ENCODE assay signal across 17 cellular contexts in genomic region chr11:75879737-75880136, GRCh38.
DNase-seq lines count a peak whose midpoint lies in the region; ATAC-seq, FAIRE-seq and TF ChIP-seq lines count a peak whose summit lies in the region.
"Had no signal": no experiment of that assay in that cellular context is flagged by ENCODE, and none has a peak within 500 bp of the region (broad histone marks: within the 10 kb centered on the region; RNA-seq: fewer than 3 reads in every experiment).

No MANE protein-coding gene starts in this region.

- H4K20me1 ChIP-seq in DOHH2 (ENCODE audit: control insufficient read depth, insufficient read depth, low read depth, low read length) (no peaks in the 10 kb centered on the region), PC-3 (ENCODE audit: low read length) (peaks cover 5% of the 10 kb centered on the region; the same call in 1 of the 2 replicates), HepG2 (ENCODE audit: insufficient read depth, low read length) (no peaks in the 10 kb centered on the region)

- H3K9ac ChIP-seq in PC-3 (ENCODE audit: low read length) (no peak overlapping the region), HepG2 (ENCODE audit: insufficient read depth, low read depth, low read length) (no peak overlapping the region)
- H3K9ac ChIP-seq: BLaER1 treated with 17β-estradiol and CSF1 and Interleukin-3, amounts not matched to agents 10 nM and 100 nM had no signal

- CTCF ChIA-PET in PC-3 (lab: Charles Lee) (no interaction called here), HepG2 (lab: Yijun Ruan, JAX; ENCODE audit: low intra/inter-chr PET ratio, low total read pairs) (no interaction called here)

- intact Hi-C loops in PC-3 (cut with micrococcal nuclease): no loop called here
- intact Hi-C loops in HepG2 (cut with micrococcal nuclease; ENCODE audit: unreplicated experiment): no loop called here

- H3K27me3 Mint-ChIP-seq in stimulated activated memory B cell treated with anti-CD40 and anti-IgM and Interleukin-4, amounts not matched to agents 10 μg/mL and 1 μg/mL and 100 μg/mL, for 72 hours: no peaks in the 10 kb centered on the region

- no peak for FAIRE-seq in HepG2 (lab: Jason Lieb, UNC)
- FAIRE-seq: H54 had no signal

- H3K4me1 Mint-ChIP-seq in stimulated activated memory B cell treated with anti-CD40 and anti-IgM and Interleukin-4, amounts not matched to agents 10 μg/mL and 1 μg/mL and 100 μg/mL, for 72 hours: peaks cover 69% of the 10 kb centered on the region

- peak overlapping the region; percentile 42 for H3K27ac Mint-ChIP-seq in stimulated activated memory B cell treated with anti-CD40 and anti-IgM and Interleukin-4, amounts not matched to agents 10 μg/mL and 1 μg/mL and 100 μg/mL, for 72 hours
- H3K27ac Mint-ChIP-seq: CD8-positive, alpha-beta T cell had no signal

- WGBS in HepG2 (ENCODE audit: low lambda C conversion rate): 95% methylated on average over 9 of the region's 9 CpGs
- 77 to 91% methylated on average over 9 of the region's 9 CpGs for WGBS in upper lobe of left lung, 2 donors

- no peak for TF ChIP-seq EP300 in HepG2 (IDR thresholded peaks at IDR 0.05; ENCODE audit: low read depth in 2 of 2, low read length in 2 of 2)
- TF ChIP-seq EP300 in HepG2 (CRISPR knock-in tag; IDR thresholded peaks at IDR 0.05; ENCODE audit: borderline replicate concordance): no peak
- TF ChIP-seq EP300 in upper lobe of left lung (IDR thresholded peaks at IDR 0.05): no peak

- H3K4me2 ChIP-seq in DOHH2 (ENCODE audit: low read length) (no peak overlapping the region), PC-3 (ENCODE audit: low read length) (no peak overlapping the region), HepG2 (ENCODE audit: low read depth, low read length) (no peak overlapping the region)
- H3K4me2 ChIP-seq: BLaER1 treated with 17β-estradiol and CSF1 and Interleukin-3, amounts not matched to agents 10 nM and 100 nM had no signal

- H3K9me3 ChIP-seq in DOHH2 (ENCODE audit: control insufficient read depth, insufficient read depth, low read length) (no peaks in the 10 kb centered on the region), PC-3 (ENCODE audit: low read length) (no peaks in the 10 kb centered on the region), HepG2 (ENCODE audit: low read length) (no peaks in the 10 kb centered on the region), upper lobe of left lung (no peaks in the 10 kb centered on the region)
- H3K9me3 ChIP-seq: Peyer's patch had no signal

- H3K9me3 Mint-ChIP-seq in stimulated activated memory B cell treated with anti-CD40 and anti-IgM and Interleukin-4, amounts not matched to agents 10 μg/mL and 1 μg/mL and 100 μg/mL, for 72 hours: no peaks in the 10 kb centered on the region
- H3K9me3 Mint-ChIP-seq: CD8-positive, alpha-beta T cell had no signal

- ATAC-seq in PC-3 (peak; percentile 24; the same call in 1 of the 2 replicates), HepG2 (no peak), upper lobe of left lung (ENCODE audit: low FRiP score in 2 of 2) (no peak)
- no peak for ATAC-seq in stimulated activated memory B cell treated with anti-CD40 and anti-IgM and Interleukin-4, amounts not matched to agents 10 μg/mL and 1 μg/mL and 100 μg/mL, for 72 hours
- ATAC-seq: CD8-positive, alpha-beta T cell; Right ventricle myocardium inferior had no signal

- POLR2A ChIA-PET in PC-3 (lab: Charles Lee; ENCODE audit: unreplicated experiment) (no interaction called here), HepG2 (lab: Yijun Ruan, JAX) (no interaction called here)

- H3K27me3 ChIP-seq in DOHH2 (ENCODE audit: control insufficient read depth, low read length) (no peaks in the 10 kb centered on the region), PC-3 (ENCODE audit: low read length) (no peaks in the 10 kb centered on the region), HepG2 (ENCODE audit: control insufficient read depth in 1 of 2, insufficient read depth in 2 of 2, low read length in 2 of 2) (no peaks in the 10 kb centered on the region; a peak in 1 of 5 replicates), upper lobe of left lung (no peaks in the 10 kb centered on the region)
- H3K27me3 ChIP-seq: BLaER1 treated with 17β-estradiol and CSF1 and Interleukin-3, amounts not matched to agents 10 nM and 100 nM; Peyer's patch had no signal

- H3F3A ChIP-seq in DOHH2 (ENCODE audit: control insufficient read depth, insufficient read depth) (peaks cover 29% of the 10 kb centered on the region), PC-3 (ENCODE audit: low read length, unreplicated experiment) (no peaks in the 10 kb centered on the region)

- in situ Hi-C loops in HepG2 (cut with HindIII; ENCODE audit: extremely low pct_ligation_motif_present, low pct_unique_long_range_greater_than_20kb): no loop called here

- H2AFZ ChIP-seq in PC-3 (ENCODE audit: low read length) (no peak overlapping the region), HepG2 (ENCODE audit: low read length) (no peak overlapping the region)

- H3K4me1 ChIP-seq in DOHH2 (ENCODE audit: control insufficient read depth, low read length) (peaks cover 73% of the 10 kb centered on the region), PC-3 (ENCODE audit: insufficient read depth, low read length) (no peaks in the 10 kb centered on the region), HepG2 (ENCODE audit: insufficient read depth, low read length) (peaks cover 6% of the 10 kb centered on the region; the same call in 1 of the 2 replicates), upper lobe of left lung (no peaks in the 10 kb centered on the region)
- H3K4me1 ChIP-seq: Peyer's patch had no signal

- no peak for TF ChIP-seq POLR2A in HepG2 (IDR thresholded peaks at IDR 0.05; ENCODE audit: insufficient read depth in 1 of 2, low read depth in 2 of 2, low read length in 2 of 2)
- TF ChIP-seq POLR2A in upper lobe of left lung (IDR thresholded peaks at IDR 0.05): no peak

- peaks cover 53% of the 10 kb centered on the region for H3K36me3 Mint-ChIP-seq in stimulated activated memory B cell treated with anti-CD40 and anti-IgM and Interleukin-4, amounts not matched to agents 10 μg/mL and 1 μg/mL and 100 μg/mL, for 72 hours

- H3K4me3 ChIP-seq in DOHH2 (ENCODE audit: low read length) (no peak overlapping the region), PC-3 (ENCODE audit: low read length) (no peak overlapping the region), HepG2 (replicated peaks in 1 of 3; ENCODE audit: insufficient read depth in 1 of 3, low read depth in 2 of 3, low read length in 3 of 3) (no peak overlapping the region), upper lobe of left lung (no peak overlapping the region), foreskin fibroblast (ENCODE audit: low read depth in 1 of 2, low read length in 2 of 2) (no peak overlapping the region)
- H3K4me3 ChIP-seq: BLaER1 treated with 17β-estradiol and CSF1 and Interleukin-3, amounts not matched to agents 10 nM and 100 nM; Peyer's patch had no signal

- no peak for TF ChIP-seq RAD21 in HepG2 (CRISPR knock-in tag; IDR thresholded peaks at IDR 0.05)

- no peak for TF ChIP-seq CTCF in DOHH2 (IDR thresholded peaks at IDR 0.05; ENCODE audit: low read depth, low read length, poor library complexity, severe bottlenecking)
- no peak for TF ChIP-seq CTCF in PC-3 (conservative IDR thresholded peaks at IDR 0.05; ENCODE audit: low read depth, low read length)
- no peak for TF ChIP-seq CTCF in HepG2 (CRISPR knock-in tag; IDR thresholded peaks at IDR 0.05)
- TF ChIP-seq CTCF in upper lobe of left lung (IDR thresholded peaks at IDR 0.05): no peak
- TF ChIP-seq CTCF in foreskin fibroblast (IDR thresholded peaks at IDR 0.05; ENCODE audit: low read depth, low read length): no peak

- H3K79me2 ChIP-seq in DOHH2 (ENCODE audit: control insufficient read depth, low read length): peaks cover 77% of the 10 kb centered on the region
- H3K79me2 ChIP-seq in PC-3 (ENCODE audit: low read length): no peaks in the 10 kb centered on the region
- H3K79me2 ChIP-seq in HepG2 (ENCODE audit: insufficient read depth, low read length): peaks cover 6% of the 10 kb centered on the region

- BruUV-seq in PC-3 (replicated peaks; lab: Mats Ljungman, UMichigan): no TSS peak
- no TSS peak for BruUV-seq in HepG2 (replicated peaks; lab: Mats Ljungman, UMichigan)

- no peak overlapping the region for H3K4me3 Mint-ChIP-seq in stimulated activated memory B cell treated with anti-CD40 and anti-IgM and Interleukin-4, amounts not matched to agents 10 μg/mL and 1 μg/mL and 100 μg/mL, for 72 hours
- H3K4me3 Mint-ChIP-seq: CD8-positive, alpha-beta T cell had no signal

- peak overlapping the region; percentile 37; the same call in 1 of the 2 replicates for H3K27ac ChIP-seq in DOHH2 (ENCODE audit: low read depth, low read length)
- H3K27ac ChIP-seq in PC-3 (ENCODE audit: low read length): no peak overlapping the region
- peak overlapping the region; percentile 78 for H3K27ac ChIP-seq in cingulate gyrus (ENCODE audit: low read depth, low read length)
- H3K27ac ChIP-seq in HepG2 (ENCODE audit: extremely low read length, insufficient read depth, low read length): no peak overlapping the region
- no peak overlapping the region for H3K27ac ChIP-seq in upper lobe of left lung
- H3K27ac ChIP-seq: BLaER1 treated with 17β-estradiol and CSF1 and Interleukin-3, amounts not matched to agents 10 nM and 100 nM; Peyer's patch had no signal

- DNase-seq in PC-3: no peak
- DNase-seq in HepG2 (ENCODE audit: low spot score): no peak
- DNase-seq in upper lobe of left lung: no peak
- no peak for DNase-seq in foreskin fibroblast
- DNase-seq: Calu3; CD8-positive, alpha-beta T cell; DMS53; NCI-H187; NCI-H226; NCI-H526; Peyer's patch had no signal

- peaks cover 60% of the 10 kb centered on the region for H3K36me3 ChIP-seq in DOHH2 (ENCODE audit: control insufficient read depth, low read length)
- H3K36me3 ChIP-seq in PC-3 (ENCODE audit: low read depth, low read length): no peaks in the 10 kb centered on the region
- H3K36me3 ChIP-seq in HepG2 (replicated peaks in 1 of 2; ENCODE audit: control insufficient read depth in 1 of 2, insufficient read depth in 2 of 2, low read length in 2 of 2): peaks cover 1 to 12% of the 10 kb centered on the region in 2 experiments; a peak in 1 of 5 replicates
- H3K36me3 ChIP-seq in upper lobe of left lung: peaks cover 0 to 14% (median 0%) of the 10 kb centered on the region in 4 donors

- H3K9me2 ChIP-seq in DOHH2 (replicated peaks; ENCODE audit: control insufficient read depth, low read length) (no peaks in the 10 kb centered on the region), PC-3 (replicated peaks; ENCODE audit: low read length) (no peaks in the 10 kb centered on the region)

TF ChIP-seq in HepG2, 621 proteins besides CTCF, POLR2A, EP300 and RAD21:
- no peak for TF ChIP-seq SYNCRIP (IDR thresholded peaks at IDR 0.05; ENCODE audit: insufficient read depth, low read depth, low read length)
- TF ChIP-seq RARA (CRISPR knock-in tag; IDR thresholded peaks at IDR 0.05): no peak
- TF ChIP-seq MEF2D (CRISPR knock-in tag; IDR thresholded peaks at IDR 0.05): no peak

Comparison
In these comparisons a context has a peak if more than half of its experiments do, and no peak if none do; other contexts are left out.
1. H3K27ac ChIP-seq: peak in DOHH2 (single experiment) and cingulate gyrus (single experiment); none in PC-3 (single experiment), HepG2 (single experiment) and upper lobe of left lung (0 of 4).